In the genomic region with DNA sequence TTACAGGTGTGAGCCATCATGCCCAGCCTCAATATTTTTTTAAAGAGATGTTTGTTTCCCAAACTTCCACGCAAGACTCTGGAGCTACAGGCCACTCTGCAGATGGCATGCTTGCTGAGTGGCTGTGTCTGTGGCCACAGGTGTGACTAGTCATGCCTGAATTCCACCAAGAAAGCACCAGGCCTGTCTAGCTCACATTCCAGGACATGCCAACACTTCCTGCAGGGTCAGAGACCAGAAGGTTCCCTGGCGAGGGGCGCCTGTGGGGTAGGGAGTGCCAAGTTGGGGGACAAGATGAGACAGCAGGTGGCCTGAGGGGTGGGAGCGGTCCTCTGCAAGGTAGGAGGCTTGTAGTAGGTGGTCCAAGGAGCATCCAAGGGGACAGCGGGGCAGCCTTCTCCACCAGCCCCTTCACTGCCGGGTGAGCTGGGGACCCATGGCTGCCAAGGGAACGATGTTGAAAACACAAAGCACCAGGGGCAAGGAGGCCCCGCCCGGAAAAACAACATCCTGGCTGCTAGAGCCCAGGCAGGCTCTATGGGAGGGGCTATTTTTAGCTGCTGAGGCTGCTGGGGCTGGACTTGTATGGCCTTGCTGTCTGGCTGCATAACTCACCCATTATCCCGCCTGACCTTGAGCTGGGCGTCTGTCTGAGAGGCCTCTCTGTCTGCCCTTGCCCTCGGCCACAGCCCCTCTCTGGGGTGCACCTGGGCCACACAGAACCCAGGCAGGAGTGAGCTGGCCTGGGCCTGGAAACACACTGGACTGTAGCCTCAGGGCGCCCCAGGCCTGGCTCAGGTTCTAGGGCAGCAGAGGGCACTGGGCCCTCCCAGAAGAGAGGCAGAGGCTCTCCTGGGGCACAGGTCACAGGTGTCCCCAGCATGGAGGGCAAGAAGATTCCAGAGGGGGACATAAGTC, we compare ENCODE assay signal across 1 cellular context.
A peak's percentile ranks its signal among the peaks of the same experiment; 100 is the strongest.
TF ChIP-seq lines count a peak whose summit lies in the region.

No MANE protein-coding gene starts in this region.

TF ChIP-seq in IMR-90, 13 proteins besides CTCF, POLR2A, EP300 and RAD21:
- TF ChIP-seq, protein P1, sequence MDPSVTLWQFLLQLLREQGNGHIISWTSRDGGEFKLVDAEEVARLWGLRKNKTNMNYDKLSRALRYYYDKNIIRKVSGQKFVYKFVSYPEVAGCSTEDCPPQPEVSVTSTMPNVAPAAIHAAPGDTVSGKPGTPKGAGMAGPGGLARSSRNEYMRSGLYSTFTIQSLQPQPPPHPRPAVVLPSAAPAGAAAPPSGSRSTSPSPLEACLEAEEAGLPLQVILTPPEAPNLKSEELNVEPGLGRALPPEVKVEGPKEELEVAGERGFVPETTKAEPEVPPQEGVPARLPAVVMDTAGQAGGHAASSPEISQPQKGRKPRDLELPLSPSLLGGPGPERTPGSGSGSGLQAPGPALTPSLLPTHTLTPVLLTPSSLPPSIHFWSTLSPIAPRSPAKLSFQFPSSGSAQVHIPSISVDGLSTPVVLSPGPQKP (IDR thresholded peaks at IDR 0.05; ENCODE audit: borderline replicate concordance, low read depth, low read length) = no peak
- TF ChIP-seq MAZ (IDR thresholded peaks at IDR 0.05; ENCODE audit: borderline replicate concordance, low read depth, low read length) (peak; percentile 68), CHD1 (IDR thresholded peaks at IDR 0.05; ENCODE audit: low read depth, low read length) (no peak)
